29 cellular contexts compared by ENCODE assay signal in genomic region chr6:114839019-114839418, GRCh38.
"Had no signal": no experiment of that assay in that cellular context is flagged by ENCODE, and none has a peak within 500 bp of the region (broad histone marks: within the 10 kb centered on the region; RNA-seq: fewer than 3 reads in every experiment).

No MANE protein-coding gene starts in this region.

- H3K9me3 ChIP-seq: esophagus squamous epithelium, gastrocnemius medialis had no signal

- H3K4me3 ChIP-seq: colonic mucosa, coronary artery, dorsolateral prefrontal cortex, esophagus muscularis mucosa, esophagus squamous epithelium, gastrocnemius medialis, gastroesophageal sphincter, heart left ventricle, heart right ventricle had no signal

- ATAC-seq: effector memory CD8-positive, alpha-beta T cell; esophagus mucosa; foreskin keratinocyte; gastrocnemius medialis; gastroesophageal sphincter; heart left ventricle; heart right ventricle had no signal

- H3K4me3 Mint-ChIP-seq: dendritic cell treated with granulocyte-macrophage colony-stimulating factor and Interleukin-4, amounts not matched to agents 40 ng/mL and 50 ng/mL, for 4 days; effector memory CD8-positive, alpha-beta T cell; endodermal cell had no signal

- H3K4me1 ChIP-seq: colonic mucosa, esophagus muscularis mucosa, esophagus squamous epithelium, foreskin keratinocyte, gastrocnemius medialis, gastroesophageal sphincter, heart left ventricle, heart right ventricle had no signal

- FAIRE-seq: colon, endometrium, endothelial cell of umbilical vein, frontal cortex had no signal

- H3K27ac ChIP-seq: colonic mucosa, coronary artery, dorsolateral prefrontal cortex, epithelial cell of prostate, esophagus muscularis mucosa, esophagus squamous epithelium, foreskin keratinocyte, gastrocnemius medialis, gastroesophageal sphincter, heart left ventricle, heart right ventricle had no signal

- H3K27ac Mint-ChIP-seq: dendritic cell treated with granulocyte-macrophage colony-stimulating factor and Interleukin-4, amounts not matched to agents 40 ng/mL and 50 ng/mL, for 4 days; effector memory CD8-positive, alpha-beta T cell; endodermal cell had no signal

- DNase-seq: colonic mucosa; cortex of kidney; dermis blood vessel endothelial cell; dorsolateral prefrontal cortex; effector CD4-positive, alpha-beta T cell; effector CD8-positive, alpha-beta T cell; effector memory CD4-positive, alpha-beta T cell; effector memory CD8-positive, alpha-beta T cell; endodermal cell; erythroblast; esophagus squamous epithelium; foreskin fibroblast; foreskin keratinocyte; foreskin melanocyte; gastrocnemius medialis; glutamatergic neuron; head of caudate nucleus; heart left ventricle; heart right ventricle had no signal

- H3K27me3 ChIP-seq: colonic mucosa, dorsolateral prefrontal cortex, esophagus muscularis mucosa, esophagus squamous epithelium, gastrocnemius medialis, gastroesophageal sphincter, heart left ventricle, heart right ventricle had no signal

- H3K27me3 Mint-ChIP-seq: dendritic cell treated with granulocyte-macrophage colony-stimulating factor and Interleukin-4, amounts not matched to agents 40 ng/mL and 50 ng/mL, for 4 days; effector memory CD8-positive, alpha-beta T cell had no signal

- H3K36me3 ChIP-seq: colonic mucosa, esophagus muscularis mucosa, esophagus squamous epithelium, gastrocnemius medialis, gastroesophageal sphincter, heart left ventricle, heart right ventricle had no signal
